Comparison of ENCODE assay signal across 2 cellular contexts in the genomic region with DNA sequence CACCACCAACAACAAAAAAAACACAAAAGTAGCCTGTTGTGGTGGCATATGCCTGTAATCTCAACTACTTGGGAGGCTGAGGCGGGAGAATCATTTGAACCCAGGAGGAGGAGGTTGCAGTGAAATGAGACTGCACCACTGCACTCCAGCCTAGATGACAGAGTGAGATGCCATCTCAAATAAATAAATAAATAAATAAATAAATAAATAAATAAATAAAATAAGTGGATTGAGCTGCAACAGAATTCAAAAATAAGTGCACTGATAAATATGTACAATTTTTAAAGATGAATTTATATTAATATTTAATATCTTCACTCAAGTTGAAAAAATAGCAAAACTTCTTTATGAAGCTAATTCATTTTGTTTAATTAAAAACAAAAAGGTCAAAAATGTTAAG.
A peak's percentile ranks its signal among the peaks of the same experiment; 100 is the strongest.
TF ChIP-seq lines count a peak whose summit lies in the region.

No MANE protein-coding gene starts in this region.

TF ChIP-seq in HEK293, 187 proteins besides CTCF, POLR2A, EP300 and RAD21 (continued from another document and continues in another):
- peak; percentile 88 for TF ChIP-seq ZNF394 (tag by site-specific recombination; IDR thresholded peaks at IDR 0.05; ENCODE audit: borderline replicate concordance)
- peak; percentile 82 for TF ChIP-seq ZNF518A (tag by site-specific recombination; conservative IDR thresholded peaks at IDR 0.05; ENCODE audit: low read depth)
- no peak for TF ChIP-seq ZNF223 (tag by site-specific recombination; IDR thresholded peaks at IDR 0.05)
- no peak for TF ChIP-seq ZNF121 (tag by site-specific recombination; IDR thresholded peaks at IDR 0.05)
- no peak for TF ChIP-seq BCL6B (tag by site-specific recombination; IDR thresholded peaks at IDR 0.05)
- TF ChIP-seq ZNF202 (tag by site-specific recombination; IDR thresholded peaks at IDR 0.05; ENCODE audit: borderline replicate concordance): peak; percentile 79; the same call in 1 of the 2 replicates
- peak; percentile 78 for TF ChIP-seq ZBTB11 (tag by site-specific recombination; conservative IDR thresholded peaks at IDR 0.05; ENCODE audit: low read depth)
- TF ChIP-seq, protein P1, sequence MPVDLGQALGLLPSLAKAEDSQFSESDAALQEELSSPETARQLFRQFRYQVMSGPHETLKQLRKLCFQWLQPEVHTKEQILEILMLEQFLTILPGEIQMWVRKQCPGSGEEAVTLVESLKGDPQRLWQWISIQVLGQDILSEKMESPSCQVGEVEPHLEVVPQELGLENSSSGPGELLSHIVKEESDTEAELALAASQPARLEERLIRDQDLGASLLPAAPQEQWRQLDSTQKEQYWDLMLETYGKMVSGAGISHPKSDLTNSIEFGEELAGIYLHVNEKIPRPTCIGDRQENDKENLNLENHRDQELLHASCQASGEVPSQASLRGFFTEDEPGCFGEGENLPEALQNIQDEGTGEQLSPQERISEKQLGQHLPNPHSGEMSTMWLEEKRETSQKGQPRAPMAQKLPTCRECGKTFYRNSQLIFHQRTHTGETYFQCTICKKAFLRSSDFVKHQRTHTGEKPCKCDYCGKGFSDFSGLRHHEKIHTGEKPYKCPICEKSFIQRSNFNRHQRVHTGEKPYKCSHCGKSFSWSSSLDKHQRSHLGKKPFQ (tag by site-specific recombination; IDR thresholded peaks at IDR 0.05): 0 out of 2 replicates have a peak, but pooled peaks have one; percentile 16
- peak; percentile 56; the same call in 1 of the 2 replicates for TF ChIP-seq ZNF560 (tag by site-specific recombination; IDR thresholded peaks at IDR 0.05; ENCODE audit: borderline replicate concordance)
- TF ChIP-seq ZNF140 (tag by site-specific recombination; IDR thresholded peaks at IDR 0.05): peak; percentile 75; the same call in 1 of the 2 replicates
- TF ChIP-seq ZNF266 (tag by site-specific recombination; IDR thresholded peaks at IDR 0.05; ENCODE audit: low read depth): peak; percentile 69
- peak; percentile 30; the same call in 1 of the 2 replicates for TF ChIP-seq ZNF629 (tag by site-specific recombination; IDR thresholded peaks at IDR 0.05)
- peak; percentile 33 for TF ChIP-seq ZNF654 (tag by site-specific recombination; IDR thresholded peaks at IDR 0.05; ENCODE audit: low read depth)

TF ChIP-seq in WTC11, 78 proteins besides CTCF, POLR2A, EP300 and RAD21 (continued from another document):
- no peak for TF ChIP-seq ZSCAN18 (CRISPR knock-in tag; IDR thresholded peaks at IDR 0.05)
TF ChIP-seq in WTC11: peak in this region for 1.
